1 cellular context compared by ENCODE assay signal in the genomic region with DNA sequence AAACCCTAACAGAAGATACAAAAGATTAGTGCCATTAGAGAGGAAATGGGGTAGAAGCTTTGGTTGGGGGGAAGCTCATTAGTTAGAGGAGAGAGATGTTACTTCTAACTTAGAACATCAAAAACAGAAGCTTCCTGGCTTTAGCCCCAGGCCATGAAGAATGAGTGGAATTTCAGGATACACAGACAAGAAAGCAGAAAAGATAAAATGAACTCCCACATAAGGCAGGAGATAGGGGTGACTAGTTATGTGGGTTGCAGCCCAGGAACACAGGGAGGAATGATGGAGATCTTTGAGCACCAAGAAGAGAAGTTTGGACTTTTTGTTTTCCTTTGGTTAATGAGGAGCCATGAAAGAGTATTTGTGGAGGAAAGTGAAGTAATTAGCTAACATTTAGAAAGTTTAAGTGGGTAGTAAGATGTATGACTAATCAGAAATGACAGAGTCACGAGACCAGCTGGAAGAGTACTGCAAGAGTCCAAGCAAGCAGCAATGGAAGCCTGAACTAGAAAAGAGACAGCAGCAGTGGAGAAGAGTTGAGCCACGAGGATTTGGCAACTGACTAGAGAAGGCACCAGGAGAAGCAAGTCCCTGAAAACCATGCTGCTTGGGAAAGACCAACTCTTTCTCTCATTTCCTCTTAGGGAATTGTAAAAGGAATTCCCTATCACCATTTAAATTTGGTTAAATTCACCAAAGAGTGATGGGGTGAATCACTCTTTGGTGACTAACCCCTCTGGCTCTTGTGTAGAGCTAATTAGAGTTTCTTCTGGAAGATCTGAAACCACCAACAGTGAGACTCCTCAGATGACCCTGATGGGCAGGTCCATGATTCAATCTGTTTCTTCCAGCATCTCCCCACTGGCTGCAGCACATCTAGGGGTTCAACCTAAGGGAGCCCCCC.
TF ChIP-seq lines count a peak whose summit lies in the region.

No MANE protein-coding gene starts in this region.

TF ChIP-seq in HEK293, 187 proteins besides CTCF, POLR2A, EP300 and RAD21 (continued from another document):
- TF ChIP-seq ZNF518A (tag by site-specific recombination; conservative IDR thresholded peaks at IDR 0.05; ENCODE audit: low read depth) (no peak), ZNF214 (tag by site-specific recombination; IDR thresholded peaks at IDR 0.05; ENCODE audit: borderline replicate concordance) (no peak), PRDM1 (tag by site-specific recombination; IDR thresholded peaks at IDR 0.05) (peak; percentile 38; the same call in 1 of the 2 replicates), ZNF530 (tag by site-specific recombination; IDR thresholded peaks at IDR 0.05; ENCODE audit: low read depth) (no peak), SETDB1 (IDR thresholded peaks at IDR 0.05; ENCODE audit: insufficient read length, low read length) (no peak), ZNF660 (tag by site-specific recombination; IDR thresholded peaks at IDR 0.05) (0 out of 2 replicates have a peak, but pooled peaks have one; percentile 25), ZNF10 (tag by site-specific recombination; IDR thresholded peaks at IDR 0.05) (no peak), ZNF114 (tag by site-specific recombination; IDR thresholded peaks at IDR 0.05) (no peak), ZNF132 (tag by site-specific recombination; IDR thresholded peaks at IDR 0.05; ENCODE audit: borderline replicate concordance) (no peak)
- TF ChIP-seq, protein P1, sequence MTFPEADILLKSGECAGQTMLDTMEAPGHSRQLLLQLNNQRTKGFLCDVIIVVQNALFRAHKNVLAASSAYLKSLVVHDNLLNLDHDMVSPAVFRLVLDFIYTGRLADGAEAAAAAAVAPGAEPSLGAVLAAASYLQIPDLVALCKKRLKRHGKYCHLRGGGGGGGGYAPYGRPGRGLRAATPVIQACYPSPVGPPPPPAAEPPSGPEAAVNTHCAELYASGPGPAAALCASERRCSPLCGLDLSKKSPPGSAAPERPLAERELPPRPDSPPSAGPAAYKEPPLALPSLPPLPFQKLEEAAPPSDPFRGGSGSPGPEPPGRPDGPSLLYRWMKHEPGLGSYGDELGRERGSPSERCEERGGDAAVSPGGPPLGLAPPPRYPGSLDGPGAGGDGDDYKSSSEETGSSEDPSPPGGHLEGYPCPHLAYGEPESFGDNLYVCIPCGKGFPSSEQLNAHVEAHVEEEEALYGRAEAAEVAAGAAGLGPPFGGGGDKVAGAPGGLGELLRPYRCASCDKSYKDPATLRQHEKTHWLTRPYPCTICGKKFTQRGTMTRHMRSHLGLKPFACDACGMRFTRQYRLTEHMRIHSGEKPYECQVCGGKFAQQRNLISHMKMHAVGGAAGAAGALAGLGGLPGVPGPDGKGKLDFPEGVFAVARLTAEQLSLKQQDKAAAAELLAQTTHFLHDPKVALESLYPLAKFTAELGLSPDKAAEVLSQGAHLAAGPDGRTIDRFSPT (tag by site-specific recombination; IDR thresholded peaks at IDR 0.05): peak; percentile 47; the same call in 1 of the 2 replicates
